In genomic region chr6:5151955-5152401, GRCh38 we compare ENCODE assay signal across 12 cellular contexts.
A peak's percentile ranks its signal among the peaks of the same experiment; 100 is the strongest.
DNase-seq lines count a peak whose midpoint lies in the region; ATAC-seq lines count a peak whose summit lies in the region.
"Had no signal": no experiment of that assay in that cellular context is flagged by ENCODE, and none has a peak within 500 bp of the region (broad histone marks: within the 10 kb centered on the region; RNA-seq: fewer than 3 reads in every experiment).

No MANE protein-coding gene starts in this region.

- DNase-seq in RPMI7951 (ENCODE audit: low read depth) (peak; percentile 37), dermis microvascular lymphatic vessel endothelial cell (ENCODE audit: low read depth in 2 of 2) (peak; percentile 58 to 68), non-pigmented ciliary epithelial cell (ENCODE audit: low read depth) (peak; percentile 65), NCI-H748 treated with DMSO at 0.1 percent for 48 hours (lab: John Stamatoyannopoulos, UW) (no peak), KG1 (lab: John Stamatoyannopoulos, UW) (no peak)
- DNase-seq: activated CD4-positive, alpha-beta memory T cell treated with anti-CD3 and anti-CD28 coated beads for 36 hours; Calu3; effector memory CD4-positive, alpha-beta T cell had no signal

- peak overlapping the region in 10 of 11 experiments; percentile 12 to 77 (median 66); a peak in 18 of 22 replicates for H3K4me2 ChIP-seq in BLaER1 treated with 17β-estradiol and CSF1 and Interleukin-3, amounts not matched to agents 10 nM and 100 nM

- ATAC-seq in GM18870 (IDR thresholded peaks at IDR 0.05; ENCODE audit: unreplicated experiment), result no peak
- ATAC-seq in GM19035 (IDR thresholded peaks at IDR 0.05; ENCODE audit: unreplicated experiment), result no peak

- H3K9me3 ChIP-seq in BLaER1 treated with 17β-estradiol and CSF1 and Interleukin-3, amounts not matched to agents 10 nM and 100 nM (replicated peaks in 1 of 11), result no peaks in the 10 kb centered on the region
- H3K9me3 ChIP-seq: vagina had no signal

- H3K36me3 ChIP-seq in BLaER1 treated with 17β-estradiol and CSF1 and Interleukin-3, amounts not matched to agents 10 nM and 100 nM, result no peaks in the 10 kb centered on the region; a peak in 1 of 22 replicates
- H3K36me3 ChIP-seq: vagina had no signal

- peak overlapping the region in 2 of 11 experiments; percentile 4 to 7; a peak in 1 of 22 replicates for H3K27ac ChIP-seq in BLaER1 treated with 17β-estradiol and CSF1 and Interleukin-3, amounts not matched to agents 10 nM and 100 nM
- H3K27ac ChIP-seq: vagina had no signal

- peaks cover 0 to 80% (median 7%) of the 10 kb centered on the region in 11 experiments; a peak in 10 of 22 replicates for H4K20me1 ChIP-seq in BLaER1 treated with 17β-estradiol and CSF1 and Interleukin-3, amounts not matched to agents 10 nM and 100 nM

- H3K4me3 ChIP-seq in BLaER1 treated with 17β-estradiol and CSF1 and Interleukin-3, amounts not matched to agents 10 nM and 100 nM, result no peak overlapping the region
- H3K4me3 ChIP-seq: vagina had no signal

- no peak overlapping the region for H3K9ac ChIP-seq in BLaER1 treated with 17β-estradiol and CSF1 and Interleukin-3, amounts not matched to agents 10 nM and 100 nM

- no peaks in the 10 kb centered on the region for H3K27me3 ChIP-seq in BLaER1 treated with 17β-estradiol and CSF1 and Interleukin-3, amounts not matched to agents 10 nM and 100 nM
- H3K27me3 ChIP-seq: vagina had no signal

- H3K4me1 ChIP-seq in BLaER1 treated with 17β-estradiol and CSF1 and Interleukin-3, amounts not matched to agents 10 nM and 100 nM, result peaks cover 11 to 31% (median 26%) of the 10 kb centered on the region in 10 experiments; a peak in 17 of 20 replicates

Comparison
In these comparisons a context has a peak if more than half of its experiments do, and no peak if none do; other contexts are left out.
1. DNase-seq: peak in RPMI7951 (single experiment), dermis microvascular lymphatic vessel endothelial cell (2 of 2) and non-pigmented ciliary epithelial cell (single experiment); none in NCI-H748 treated with DMSO at 0.1 percent for 48 hours (single experiment) and KG1 (single experiment).